ENCODE assay signal across 10 cellular contexts in the genomic region with DNA sequence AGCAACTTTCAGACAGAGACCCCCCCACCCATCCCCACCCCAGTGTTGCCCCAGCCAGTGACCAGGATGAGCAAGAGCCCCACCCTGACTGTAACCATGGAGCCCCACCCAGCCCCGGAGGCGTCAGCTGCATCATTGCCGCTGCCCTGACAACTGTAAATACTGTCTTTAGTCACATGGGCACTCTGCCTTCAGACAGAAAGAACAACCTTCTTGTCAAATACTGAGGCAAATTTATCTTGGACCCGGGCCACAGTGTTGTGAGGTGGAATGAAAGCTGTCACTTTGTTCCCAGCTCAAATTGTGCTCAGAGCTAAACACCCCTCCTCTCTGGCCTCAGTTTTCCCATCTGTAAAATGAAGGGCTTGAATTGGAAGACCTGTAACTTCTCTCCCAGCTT. TPM values are rescaled to one million over a fixed set of nuclear protein-coding genes. Genes with fewer than 3 reads are reported as not detected.
DNase-seq lines count a peak whose midpoint lies in the region; ATAC-seq and TF ChIP-seq lines count a peak whose summit lies in the region.
"Had no signal": no experiment of that assay in that cellular context is flagged by ENCODE, and none has a peak within 500 bp of the region (broad histone marks: within the 10 kb centered on the region; RNA-seq: fewer than 3 reads in every experiment).

No MANE protein-coding gene starts in this region.

- H3K4me1 ChIP-seq in HEK293 (ENCODE audit: control insufficient read depth, insufficient read depth, low read length), result no peaks in the 10 kb centered on the region
- no peaks in the 10 kb centered on the region for H3K4me1 ChIP-seq in testis

- 50 to 71% methylated on average over 2 to 4 of the region's 4 CpGs for WGBS in testis, 2 donors

- TF ChIP-seq CTCF in HEK293 (tag by site-specific recombination; IDR thresholded peaks at IDR 0.05) (no peak), testis (IDR thresholded peaks at IDR 0.05) (no peak), GM13977 (IDR thresholded peaks at IDR 0.05; ENCODE audit: extremely low read depth, insufficient read depth, missing control alignments) (no peak)

- ATAC-seq in HG02981 (IDR thresholded peaks at IDR 0.05; ENCODE audit: unreplicated experiment), result no peak
- ATAC-seq in HG03135 (IDR thresholded peaks at IDR 0.05; ENCODE audit: unreplicated experiment), result no peak

- DNase-seq in AG08396 (ENCODE audit: low spot score), result peak; percentile 44
- peak; percentile 55 for DNase-seq in SW480 (ENCODE audit: low spot score)
- peak; percentile 73 for DNase-seq in foreskin melanocyte
- no peak for DNase-seq in testis
- DNase-seq in GM13977 (ENCODE audit: low spot score), result no peak

- H3K9me3 ChIP-seq in HEK293 (ENCODE audit: control insufficient read depth, insufficient read depth, low read depth, low read length), result no peaks in the 10 kb centered on the region
- H3K9me3 ChIP-seq in testis, result no peaks in the 10 kb centered on the region
- H3K9me3 ChIP-seq: vagina had no signal

- H3K27ac ChIP-seq in HEK293 (ENCODE audit: extremely low read depth, low read depth, low read length) (no peak overlapping the region), testis (no peak overlapping the region)
- H3K27ac ChIP-seq: KMS-11, vagina had no signal

- no peak overlapping the region for H3K4me3 ChIP-seq in HEK293 (ENCODE audit: low read depth, low read length)
- H3K4me3 ChIP-seq in testis, result no peak overlapping the region
- H3K4me3 ChIP-seq: vagina had no signal

- CTCF ChIA-PET in HEK293 (lab: Yijun Ruan, JAX), result interaction anchor here (0.5 to 4.3 kb wide), 27 partner anchors 9 to 1139 kb away, joined by 3 to 31 read pairs (median 4); partner anchors contain the start of gene BCAS4

- no peak for TF ChIP-seq POLR2A in testis (IDR thresholded peaks at IDR 0.05)

- H3K27me3 ChIP-seq in testis, result no peaks in the 10 kb centered on the region
- H3K27me3 ChIP-seq: vagina had no signal

- no peaks in the 10 kb centered on the region for H3K36me3 ChIP-seq in HEK293 (ENCODE audit: control insufficient read depth in 2 of 2, insufficient read depth in 1 of 2, low read length in 2 of 2)
- no peaks in the 10 kb centered on the region for H3K36me3 ChIP-seq in testis (ENCODE audit: low read depth, missing control alignments)
- H3K36me3 ChIP-seq: vagina had no signal

- in situ Hi-C loops in GM13977 (cut with MboI; ENCODE audit: low pct_unique_long_range_greater_than_20kb, low sequenced_read_pairs, unreplicated experiment), result loop anchor here (25.0 kb wide), 1 partner anchor 655 kb away; no protein-coding TSS in a partner anchor

- intact Hi-C loops in testis (cut with DNase I; ENCODE audit: low total_unique reads), result no loop called here

- POLR2A ChIA-PET in HEK293 (lab: Yijun Ruan, JAX), result interaction anchor here (0.6 kb wide), 1 partner anchor 52 kb away, joined by 4 read pairs; no protein-coding TSS in a partner anchor

TF ChIP-seq in HEK293, 187 proteins besides CTCF, POLR2A, EP300 and RAD21:
- TF ChIP-seq, protein P1, sequence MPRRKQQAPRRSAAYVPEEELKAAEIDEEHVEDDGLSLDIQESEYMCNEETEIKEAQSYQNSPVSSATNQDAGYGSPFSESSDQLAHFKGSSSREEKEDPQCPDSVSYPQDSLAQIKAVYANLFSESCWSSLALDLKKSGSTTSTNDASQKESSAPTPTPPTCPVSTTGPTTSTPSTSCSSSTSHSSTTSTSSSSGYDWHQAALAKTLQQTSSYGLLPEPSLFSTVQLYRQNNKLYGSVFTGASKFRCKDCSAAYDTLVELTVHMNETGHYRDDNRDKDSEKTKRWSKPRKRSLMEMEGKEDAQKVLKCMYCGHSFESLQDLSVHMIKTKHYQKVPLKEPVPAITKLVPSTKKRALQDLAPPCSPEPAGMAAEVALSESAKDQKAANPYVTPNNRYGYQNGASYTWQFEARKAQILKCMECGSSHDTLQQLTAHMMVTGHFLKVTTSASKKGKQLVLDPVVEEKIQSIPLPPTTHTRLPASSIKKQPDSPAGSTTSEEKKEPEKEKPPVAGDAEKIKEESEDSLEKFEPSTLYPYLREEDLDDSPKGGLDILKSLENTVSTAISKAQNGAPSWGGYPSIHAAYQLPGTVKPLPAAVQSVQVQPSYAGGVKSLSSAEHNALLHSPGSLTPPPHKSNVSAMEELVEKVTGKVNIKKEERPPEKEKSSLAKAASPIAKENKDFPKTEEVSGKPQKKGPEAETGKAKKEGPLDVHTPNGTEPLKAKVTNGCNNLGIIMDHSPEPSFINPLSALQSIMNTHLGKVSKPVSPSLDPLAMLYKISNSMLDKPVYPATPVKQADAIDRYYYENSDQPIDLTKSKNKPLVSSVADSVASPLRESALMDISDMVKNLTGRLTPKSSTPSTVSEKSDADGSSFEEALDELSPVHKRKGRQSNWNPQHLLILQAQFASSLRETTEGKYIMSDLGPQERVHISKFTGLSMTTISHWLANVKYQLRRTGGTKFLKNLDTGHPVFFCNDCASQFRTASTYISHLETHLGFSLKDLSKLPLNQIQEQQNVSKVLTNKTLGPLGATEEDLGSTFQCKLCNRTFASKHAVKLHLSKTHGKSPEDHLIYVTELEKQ (tag by site-specific recombination; IDR thresholded peaks at IDR 0.05; ENCODE audit: borderline replicate concordance), result peak; percentile 62; the same call in 1 of the 2 replicates
- TF ChIP-seq ZNF76 (tag by site-specific recombination; IDR thresholded peaks at IDR 0.05; ENCODE audit: borderline replicate concordance, low read depth) (no peak), KLF1 (tag by site-specific recombination; IDR thresholded peaks at IDR 0.05) (peak; percentile 80)

RNA-seq across cellular contexts. Expression of gene MOCS3, which starts 23.8 kb away (rescaled TPM):
- total RNA-seq in testis, result 1 to 10 TPM; 7.4 to 9.3 TPM
- 6.5 TPM for polyA plus RNA-seq in testis (ENCODE audit: insufficient read depth, low read depth, low replicate concordance)

RNA-seq across cellular contexts. Expression of gene DPM1, which starts 24.0 kb away (rescaled TPM):
- 10 to 100 TPM; 44.5 to 54.3 TPM for total RNA-seq in testis
- polyA plus RNA-seq in testis (ENCODE audit: insufficient read depth, low read depth, low replicate concordance), result 71.0 TPM

RNA-seq across cellular contexts. Expression of gene KCNG1, which starts 40.5 kb away (rescaled TPM):
- total RNA-seq in testis, result 10 to 100 TPM; 35.8 to 78.2 TPM
- 20.9 TPM for polyA plus RNA-seq in testis (ENCODE audit: insufficient read depth, low read depth, low replicate concordance)

RNA-seq across cellular contexts. Expression of gene ADNP, which starts 51.1 kb away (rescaled TPM):
- total RNA-seq in testis, result 100 to 1,000 TPM; 101 to 110 TPM
- polyA plus RNA-seq in testis (ENCODE audit: insufficient read depth, low read depth, low replicate concordance), result 83.5 TPM

Comparison
In these comparisons a context has a peak if more than half of its experiments do, and no peak if none do; other contexts are left out.
1. DNase-seq: peak in AG08396 (single experiment), SW480 (single experiment) and foreskin melanocyte (single experiment); none in testis (single experiment) and GM13977 (single experiment).